Comparison of ENCODE assay signal across 20 cellular contexts in the genomic region with DNA sequence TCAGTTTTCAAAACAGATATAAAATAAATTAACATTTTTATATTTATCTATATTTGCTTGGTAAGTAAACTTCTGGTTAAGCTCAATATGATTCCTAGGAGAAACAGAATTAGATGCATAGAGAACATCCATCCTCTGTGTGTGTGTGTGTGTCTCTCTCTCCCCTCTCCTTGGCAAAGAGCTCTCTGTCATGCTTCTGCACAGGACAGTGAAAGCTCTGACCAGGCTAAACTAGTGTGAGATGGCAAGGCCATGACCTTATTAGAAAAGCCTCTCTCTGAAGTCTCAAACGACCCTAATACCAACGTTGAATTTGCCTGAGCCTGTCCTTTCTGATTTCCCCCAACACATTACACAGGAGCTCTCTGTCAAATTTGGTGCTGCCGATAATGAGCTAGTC.
DNase-seq lines count a peak whose midpoint lies in the region; ATAC-seq, FAIRE-seq and TF ChIP-seq lines count a peak whose summit lies in the region.
"Had no signal": no experiment of that assay in that cellular context is flagged by ENCODE, and none has a peak within 500 bp of the region (broad histone marks: within the 10 kb centered on the region; RNA-seq: fewer than 3 reads in every experiment).

No MANE protein-coding gene starts in this region.

- intact Hi-C loops in head of caudate nucleus (cut with DNase I) = no loop called here

- DNase-seq in A549 (ENCODE audit: low read depth in 1 of 2, low spot score in 1 of 2) (no peak), NCI-H69 (lab: John Stamatoyannopoulos, UW) (peak; percentile 17), globus pallidus (ENCODE audit: low spot score) (peak; percentile 1), head of caudate nucleus (no peak), HAP-1 (ENCODE audit: low spot score in 2 of 2) (no peak), HEK293T (ENCODE audit: extremely low spot score) (no peak)
- DNase-seq: CD4-positive, alpha-beta memory T cell; EL; IMR-90; NCI-H1694; NCI-H2081 treated with DMSO at 0.1 percent for 48 hours; NCI-H748 treated with DMSO at 0.1 percent for 48 hours; NK-92 treated with Interleukin-12 subunit alpha and Interleukin-12 subunit beta, amount 100 ng/mL, for 24 hours; Peyer's patch had no signal

- WGBS in A549 (ENCODE audit: missing lambda C conversion rate) = 24% methylated on average over 3 of the region's 3 CpGs

- no peaks in the 10 kb centered on the region for H3K27me3 ChIP-seq in neuron (ENCODE audit: insufficient read depth, low read length)
- H3K27me3 ChIP-seq in HAP-1 (ENCODE audit: low read depth) = no peaks in the 10 kb centered on the region
- H3K27me3 ChIP-seq: BLaER1, Peyer's patch had no signal

- ATAC-seq in A549 (peak in 1 of 2 experiments; percentile 85; a peak in 3 of 6 replicates), HG03025 (IDR thresholded peaks at IDR 0.05; ENCODE audit: low FRiP score, unreplicated experiment) (no peak)
- ATAC-seq: GM12878 had no signal

- H2AFZ ChIP-seq in neuron (ENCODE audit: low read depth, low read length) = peak overlapping the region; percentile 31

- H3K27ac ChIP-seq in A549 = no peak overlapping the region
- H3K27ac ChIP-seq: BLaER1, Peyer's patch had no signal

- TF ChIP-seq EP300 in A549 (IDR thresholded peaks at IDR 0.05) = no peak

- H3K4me1 ChIP-seq in A549 = no peaks in the 10 kb centered on the region
- peaks cover 4% of the 10 kb centered on the region for H3K4me1 ChIP-seq in neuron (ENCODE audit: insufficient read depth, low read length)
- H3K4me1 ChIP-seq in HAP-1 = peaks cover 7% of the 10 kb centered on the region
- H3K4me1 ChIP-seq: BLaER1, Peyer's patch had no signal

- in situ Hi-C loops in HAP-1 (cut with MboI; ENCODE audit: low sequenced_read_pairs) = loop anchor here (25.0 kb wide), 1 partner anchor 433 kb away; no protein-coding TSS in a partner anchor

- H3K36me3 ChIP-seq in neuron (ENCODE audit: insufficient read depth, low read length) = no peaks in the 10 kb centered on the region
- H3K36me3 ChIP-seq in HAP-1 (replicated peaks) = no peaks in the 10 kb centered on the region
- H3K36me3 ChIP-seq: BLaER1, Peyer's patch had no signal

- CTCF ChIA-PET in A549 (lab: Yijun Ruan, JAX) (no interaction called here), HEK293T (lab: Yijun Ruan, JAX) (interaction anchor here (1.0 kb wide), 1 partner anchor 420 kb away, joined by 4 read pairs; no protein-coding TSS in a partner anchor)

- TF ChIP-seq CTCF in A549 (IDR thresholded peaks at IDR 0.05) = no peak

- TF ChIP-seq RAD21 in A549 (conservative IDR thresholded peaks at IDR 0.05 in 1 of 2, IDR thresholded peaks at IDR 0.05 in 1 of 2) = no peak

- H3K4me3 ChIP-seq in A549 (no peak overlapping the region), neuron (ENCODE audit: low read length) (peak overlapping the region; percentile 36), HAP-1 (no peak overlapping the region)
- H3K4me3 ChIP-seq: BLaER1, GM12878, Peyer's patch had no signal

- FAIRE-seq in A549 (lab: Jason Lieb, UNC) = no peak
- FAIRE-seq: GM12878, H54, HTR-8/SVneo had no signal

- 0 out of 3 replicates have a peak overlapping the region, but pooled peaks have one; percentile 17 for H3K4me2 ChIP-seq in A549
- H3K4me2 ChIP-seq: BLaER1 had no signal

- H3K9me3 ChIP-seq in A549 = no peaks in the 10 kb centered on the region
- H3K9me3 ChIP-seq in neuron (ENCODE audit: low read length) = no peaks in the 10 kb centered on the region
- H3K9me3 ChIP-seq in HAP-1 = no peaks in the 10 kb centered on the region
- H3K9me3 ChIP-seq: BLaER1, Peyer's patch had no signal

- TF ChIP-seq POLR2A in A549 (IDR thresholded peaks at IDR 0.05; ENCODE audit: low read length) = no peak

- POLR2A ChIA-PET in A549 (lab: Yijun Ruan, JAX) = no interaction called here
- POLR2A ChIA-PET in HEK293T (lab: Yijun Ruan, JAX) = no interaction called here

TF ChIP-seq in A549, 52 proteins besides CTCF, POLR2A, EP300 and RAD21:
- no peak for TF ChIP-seq TP53 (CRISPR knock-in tag; IDR thresholded peaks at IDR 0.05)
- no peak for TF ChIP-seq FOSB (CRISPR knock-in tag; IDR thresholded peaks at IDR 0.05)
- no peak for TF ChIP-seq RARB (CRISPR knock-in tag; IDR thresholded peaks at IDR 0.05)
- no peak for TF ChIP-seq ESRRA (IDR thresholded peaks at IDR 0.05; ENCODE audit: borderline replicate concordance, low read length)
- TF ChIP-seq, protein P1, sequence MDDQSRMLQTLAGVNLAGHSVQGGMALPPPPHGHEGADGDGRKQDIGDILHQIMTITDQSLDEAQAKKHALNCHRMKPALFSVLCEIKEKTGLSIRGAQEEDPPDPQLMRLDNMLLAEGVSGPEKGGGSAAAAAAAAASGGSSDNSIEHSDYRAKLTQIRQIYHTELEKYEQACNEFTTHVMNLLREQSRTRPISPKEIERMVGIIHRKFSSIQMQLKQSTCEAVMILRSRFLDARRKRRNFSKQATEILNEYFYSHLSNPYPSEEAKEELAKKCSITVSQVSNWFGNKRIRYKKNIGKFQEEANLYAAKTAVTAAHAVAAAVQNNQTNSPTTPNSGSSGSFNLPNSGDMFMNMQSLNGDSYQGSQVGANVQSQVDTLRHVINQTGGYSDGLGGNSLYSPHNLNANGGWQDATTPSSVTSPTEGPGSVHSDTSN (IDR thresholded peaks at IDR 0.05) = no peak
- TF ChIP-seq KDM5A (IDR thresholded peaks at IDR 0.05) = no peak
- no peak for TF ChIP-seq BHLHE40 (IDR thresholded peaks at IDR 0.05; ENCODE audit: low read depth, low read length)
- TF ChIP-seq EHMT2 (IDR thresholded peaks at IDR 0.05; ENCODE audit: low read depth) = no peak
- no peak for TF ChIP-seq HOXB5 (CRISPR knock-in tag; IDR thresholded peaks at IDR 0.05)
TF ChIP-seq in A549: peak in this region for 0.

TF ChIP-seq in HEK293T, 16 proteins besides CTCF, POLR2A, EP300 and RAD21:
- no peak for TF ChIP-seq FOXM1 (IDR thresholded peaks at IDR 0.05; ENCODE audit: borderline replicate concordance)
- TF ChIP-seq NFRKB (IDR thresholded peaks at IDR 0.05) = no peak
- TF ChIP-seq, protein P2, sequence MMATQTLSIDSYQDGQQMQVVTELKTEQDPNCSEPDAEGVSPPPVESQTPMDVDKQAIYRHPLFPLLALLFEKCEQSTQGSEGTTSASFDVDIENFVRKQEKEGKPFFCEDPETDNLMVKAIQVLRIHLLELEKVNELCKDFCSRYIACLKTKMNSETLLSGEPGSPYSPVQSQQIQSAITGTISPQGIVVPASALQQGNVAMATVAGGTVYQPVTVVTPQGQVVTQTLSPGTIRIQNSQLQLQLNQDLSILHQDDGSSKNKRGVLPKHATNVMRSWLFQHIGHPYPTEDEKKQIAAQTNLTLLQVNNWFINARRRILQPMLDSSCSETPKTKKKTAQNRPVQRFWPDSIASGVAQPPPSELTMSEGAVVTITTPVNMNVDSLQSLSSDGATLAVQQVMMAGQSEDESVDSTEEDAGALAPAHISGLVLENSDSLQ (IDR thresholded peaks at IDR 0.05) = no peak
- TF ChIP-seq ARNT (IDR thresholded peaks at IDR 0.05) = no peak
- TF ChIP-seq FOXK2 (IDR thresholded peaks at IDR 0.05) = no peak
- TF ChIP-seq SP1 (IDR thresholded peaks at IDR 0.05) = no peak
- no peak for TF ChIP-seq HDGF (IDR thresholded peaks at IDR 0.05; ENCODE audit: borderline replicate concordance)
- TF ChIP-seq LEF1 (IDR thresholded peaks at IDR 0.05; ENCODE audit: borderline replicate concordance) = no peak
- no peak for TF ChIP-seq BHLHE40 (IDR thresholded peaks at IDR 0.05; ENCODE audit: borderline replicate concordance)

Comparison
In these comparisons a context has a peak if more than half of its experiments do, and no peak if none do; other contexts are left out.
1. DNase-seq: peak in NCI-H69 (single experiment) and globus pallidus (single experiment); none in A549 (0 of 2), head of caudate nucleus (0 of 42), HAP-1 (0 of 2) and HEK293T (single experiment).